1 cellular context compared by ENCODE assay signal in the genomic region with DNA sequence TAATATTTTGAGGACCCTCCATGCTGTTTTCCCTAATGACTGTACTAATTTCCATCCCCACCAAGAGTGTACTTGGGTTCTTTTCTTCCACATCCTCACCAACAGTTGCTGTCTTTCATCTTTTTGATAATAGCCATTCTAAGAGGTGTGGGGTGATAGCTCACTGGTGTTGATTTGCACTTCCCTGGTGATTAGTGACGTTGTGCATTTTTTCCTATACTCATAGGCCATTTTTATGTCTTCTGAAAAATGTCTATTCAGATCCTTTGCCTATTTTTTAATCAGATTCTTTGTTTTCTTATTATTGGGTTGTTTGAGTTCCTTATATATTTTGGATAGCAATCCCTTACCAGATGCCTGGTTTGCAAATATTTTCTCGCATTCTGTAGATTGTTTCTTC.
TF ChIP-seq lines count a peak whose summit lies in the region.

No MANE protein-coding gene starts in this region.

TF ChIP-seq in SK-N-SH treated with all-trans-retinoic acid at 6 μM for 48 hours, 23 proteins besides CTCF, POLR2A, EP300 and RAD21 (continued from another document):
- TF ChIP-seq ZFP30 (CRISPR knock-in tag; IDR thresholded peaks at IDR 0.05) (no peak), CSRNP3 (CRISPR knock-in tag; IDR thresholded peaks at IDR 0.05) (no peak), TCF4 (CRISPR knock-in tag; IDR thresholded peaks at IDR 0.05; ENCODE audit: borderline replicate concordance) (no peak), ESRRG (CRISPR knock-in tag; IDR thresholded peaks at IDR 0.05) (no peak), GLIS3 (CRISPR knock-in tag; IDR thresholded peaks at IDR 0.05) (no peak), SNAI2 (CRISPR knock-in tag; IDR thresholded peaks at IDR 0.05) (no peak), RARB (CRISPR knock-in tag; IDR thresholded peaks at IDR 0.05) (no peak)
- TF ChIP-seq, protein P1, sequence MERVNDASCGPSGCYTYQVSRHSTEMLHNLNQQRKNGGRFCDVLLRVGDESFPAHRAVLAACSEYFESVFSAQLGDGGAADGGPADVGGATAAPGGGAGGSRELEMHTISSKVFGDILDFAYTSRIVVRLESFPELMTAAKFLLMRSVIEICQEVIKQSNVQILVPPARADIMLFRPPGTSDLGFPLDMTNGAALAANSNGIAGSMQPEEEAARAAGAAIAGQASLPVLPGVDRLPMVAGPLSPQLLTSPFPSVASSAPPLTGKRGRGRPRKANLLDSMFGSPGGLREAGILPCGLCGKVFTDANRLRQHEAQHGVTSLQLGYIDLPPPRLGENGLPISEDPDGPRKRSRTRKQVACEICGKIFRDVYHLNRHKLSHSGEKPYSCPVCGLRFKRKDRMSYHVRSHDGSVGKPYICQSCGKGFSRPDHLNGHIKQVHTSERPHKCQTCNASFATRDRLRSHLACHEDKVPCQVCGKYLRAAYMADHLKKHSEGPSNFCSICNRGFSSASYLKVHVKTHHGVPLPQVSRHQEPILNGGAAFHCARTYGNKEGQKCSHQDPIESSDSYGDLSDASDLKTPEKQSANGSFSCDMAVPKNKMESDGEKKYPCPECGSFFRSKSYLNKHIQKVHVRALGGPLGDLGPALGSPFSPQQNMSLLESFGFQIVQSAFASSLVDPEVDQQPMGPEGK (CRISPR knock-in tag; IDR thresholded peaks at IDR 0.05; ENCODE audit: borderline replicate concordance), result no peak
- TF ChIP-seq, protein P2, sequence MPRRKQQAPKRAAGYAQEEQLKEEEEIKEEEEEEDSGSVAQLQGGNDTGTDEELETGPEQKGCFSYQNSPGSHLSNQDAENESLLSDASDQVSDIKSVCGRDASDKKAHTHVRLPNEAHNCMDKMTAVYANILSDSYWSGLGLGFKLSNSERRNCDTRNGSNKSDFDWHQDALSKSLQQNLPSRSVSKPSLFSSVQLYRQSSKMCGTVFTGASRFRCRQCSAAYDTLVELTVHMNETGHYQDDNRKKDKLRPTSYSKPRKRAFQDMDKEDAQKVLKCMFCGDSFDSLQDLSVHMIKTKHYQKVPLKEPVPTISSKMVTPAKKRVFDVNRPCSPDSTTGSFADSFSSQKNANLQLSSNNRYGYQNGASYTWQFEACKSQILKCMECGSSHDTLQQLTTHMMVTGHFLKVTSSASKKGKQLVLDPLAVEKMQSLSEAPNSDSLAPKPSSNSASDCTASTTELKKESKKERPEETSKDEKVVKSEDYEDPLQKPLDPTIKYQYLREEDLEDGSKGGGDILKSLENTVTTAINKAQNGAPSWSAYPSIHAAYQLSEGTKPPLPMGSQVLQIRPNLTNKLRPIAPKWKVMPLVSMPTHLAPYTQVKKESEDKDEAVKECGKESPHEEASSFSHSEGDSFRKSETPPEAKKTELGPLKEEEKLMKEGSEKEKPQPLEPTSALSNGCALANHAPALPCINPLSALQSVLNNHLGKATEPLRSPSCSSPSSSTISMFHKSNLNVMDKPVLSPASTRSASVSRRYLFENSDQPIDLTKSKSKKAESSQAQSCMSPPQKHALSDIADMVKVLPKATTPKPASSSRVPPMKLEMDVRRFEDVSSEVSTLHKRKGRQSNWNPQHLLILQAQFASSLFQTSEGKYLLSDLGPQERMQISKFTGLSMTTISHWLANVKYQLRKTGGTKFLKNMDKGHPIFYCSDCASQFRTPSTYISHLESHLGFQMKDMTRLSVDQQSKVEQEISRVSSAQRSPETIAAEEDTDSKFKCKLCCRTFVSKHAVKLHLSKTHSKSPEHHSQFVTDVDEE (CRISPR knock-in tag; IDR thresholded peaks at IDR 0.05), result no peak
